ENCODE assay signal across 8 cellular contexts in the genomic region with DNA sequence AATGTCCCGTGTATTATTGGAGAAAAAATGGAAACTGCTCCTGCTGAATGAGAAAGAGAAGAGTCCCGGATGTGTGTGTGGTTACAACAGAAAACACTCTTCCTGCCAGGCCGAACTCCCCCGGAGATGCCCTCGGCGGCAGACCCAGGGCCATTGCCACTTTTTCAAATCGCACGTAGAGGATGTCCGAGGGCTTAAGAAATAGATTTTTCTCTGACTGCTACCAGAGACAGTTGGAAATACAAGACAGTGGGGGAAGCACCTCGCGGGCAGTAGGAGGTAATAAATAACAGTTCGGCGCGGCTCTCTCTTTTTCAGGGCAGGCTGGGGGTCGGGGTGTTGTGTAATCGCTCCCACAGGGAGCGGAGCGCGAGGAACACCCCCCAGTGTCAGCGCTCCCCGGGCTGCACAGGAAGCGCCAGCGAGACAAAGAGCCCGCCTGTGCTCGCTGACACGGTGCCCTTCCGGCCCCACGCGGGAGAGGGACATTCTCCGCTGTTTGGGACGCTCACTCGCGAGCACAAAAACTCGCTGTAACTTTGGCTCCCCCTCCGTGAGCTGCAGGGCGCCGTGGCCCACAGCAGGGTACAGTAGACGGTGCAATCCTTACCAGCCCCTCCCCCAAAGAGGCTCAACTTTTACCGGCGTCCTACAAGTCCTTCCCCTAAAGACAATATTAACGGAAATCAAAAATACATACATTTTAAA. TPM values are rescaled to one million over a fixed set of nuclear protein-coding genes. Genes with fewer than 3 reads are reported as not detected.
DNase-seq lines count a peak whose midpoint lies in the region; ATAC-seq lines count a peak whose summit lies in the region.

No MANE protein-coding gene starts in this region.

- no peaks in the 10 kb centered on the region for H3K9me3 Mint-ChIP-seq in activated CD4-positive, alpha-beta memory T cell treated with anti-CD3 and anti-CD28 coated beads for 36 hours
- H3K9me3 Mint-ChIP-seq in memory B cell, result no peaks in the 10 kb centered on the region

- peak overlapping the region; percentile 97 for H3K27ac Mint-ChIP-seq in activated CD4-positive, alpha-beta memory T cell treated with anti-CD3 and anti-CD28 coated beads for 36 hours
- H3K27ac Mint-ChIP-seq in memory B cell, result peak overlapping the region; percentile 94

- in situ Hi-C loops in ACHN (cut with HindIII; ENCODE audit: low pct_ligation_motif_present, low pct_unique_long_range_greater_than_20kb, low sequenced_read_pairs), result loop anchor here (10.0 kb wide), 1 partner anchor 258 kb away; no protein-coding TSS in a partner anchor

- peaks cover 34% of the 10 kb centered on the region for H3K4me1 Mint-ChIP-seq in activated CD4-positive, alpha-beta memory T cell treated with anti-CD3 and anti-CD28 coated beads for 36 hours (ENCODE audit: low read depth)
- peaks cover 32% of the 10 kb centered on the region for H3K4me1 Mint-ChIP-seq in memory B cell

- CTCF ChIA-PET in activated CD4-positive, alpha-beta memory T cell treated with anti-CD3 and anti-CD28 coated beads for 36 hours (lab: Charles Lee), result interaction anchor here (0.7 to 1.8 kb wide), 4 partner anchors 9 to 264 kb away, joined by 3 to 8 read pairs (median 6); no protein-coding TSS in a partner anchor

- peak; percentile 38 for ATAC-seq in GM18520 (IDR thresholded peaks at IDR 0.05; ENCODE audit: unreplicated experiment)
- peak; percentile 41 for ATAC-seq in HG03039 (IDR thresholded peaks at IDR 0.05; ENCODE audit: unreplicated experiment)
- ATAC-seq in memory B cell (ENCODE audit: low read depth), result peak; percentile 63

- H3K4me3 Mint-ChIP-seq in activated CD4-positive, alpha-beta memory T cell treated with anti-CD3 and anti-CD28 coated beads for 36 hours, result peak overlapping the region; percentile 96
- peak overlapping the region; percentile 99 for H3K4me3 Mint-ChIP-seq in memory B cell

- intact Hi-C loops in activated CD4-positive, alpha-beta memory T cell treated with anti-CD3 and anti-CD28 coated beads for 36 hours (cut with micrococcal nuclease), result loop anchor here (1.0 to 2.0 kb wide), 5 partner anchors 16 to 552 kb away; a partner anchor contains a TSS

- POLR2A ChIA-PET in activated CD4-positive, alpha-beta memory T cell treated with anti-CD3 and anti-CD28 coated beads for 36 hours (lab: Charles Lee), result interaction anchor here (0.7 to 1.9 kb wide), 3 partner anchors 18 to 405 kb away, joined by 3 to 15 read pairs (median 8); no protein-coding TSS in a partner anchor

- no peaks in the 10 kb centered on the region for H3K27me3 Mint-ChIP-seq in activated CD4-positive, alpha-beta memory T cell treated with anti-CD3 and anti-CD28 coated beads for 36 hours
- H3K27me3 Mint-ChIP-seq in memory B cell, result no peaks in the 10 kb centered on the region

- peak; percentile 74 for DNase-seq in ACHN
- DNase-seq in NCI-H526 treated with DMSO at 0.1 percent for 48 hours (lab: John Stamatoyannopoulos, UW), result peak; percentile 70
- DNase-seq in activated CD4-positive, alpha-beta memory T cell treated with anti-CD3 and anti-CD28 coated beads for 36 hours, result peak; percentile 73
- peak; percentile 33 for DNase-seq in effector CD8-positive, alpha-beta T cell (lab: John Stamatoyannopoulos, UW)
- peak; percentile 26 to 51 for DNase-seq in memory B cell (ENCODE audit: low spot score in 2 of 2)
- DNase-seq in stimulated activated CD8-positive, alpha-beta memory T cell treated with anti-CD3 and anti-CD28 coated beads, Interleukin-12 subunit alpha, Interleukin-12 subunit beta, amount 100 ng/mL, for 4 hours (ENCODE audit: low read depth), result peak; percentile 47

- H3K36me3 Mint-ChIP-seq in activated CD4-positive, alpha-beta memory T cell treated with anti-CD3 and anti-CD28 coated beads for 36 hours, result peaks cover 2% of the 10 kb centered on the region
- H3K36me3 Mint-ChIP-seq in memory B cell, result no peaks in the 10 kb centered on the region

RNA-seq across cellular contexts. Expression of a gene that starts 1.1 kb away (rescaled TPM):
- 10 to 100 TPM; 18.2 to 18.7 TPM for total RNA-seq in activated CD4-positive, alpha-beta memory T cell treated with anti-CD3 and anti-CD28 coated beads for 36 hours

Comparison
In these comparisons a context has a peak if more than half of its experiments do, and no peak if none do; other contexts are left out.
1. Peak in every context shown above with its lines: DNase-seq and ATAC-seq.